ENCODE assay signal across 24 cellular contexts in the genomic region with DNA sequence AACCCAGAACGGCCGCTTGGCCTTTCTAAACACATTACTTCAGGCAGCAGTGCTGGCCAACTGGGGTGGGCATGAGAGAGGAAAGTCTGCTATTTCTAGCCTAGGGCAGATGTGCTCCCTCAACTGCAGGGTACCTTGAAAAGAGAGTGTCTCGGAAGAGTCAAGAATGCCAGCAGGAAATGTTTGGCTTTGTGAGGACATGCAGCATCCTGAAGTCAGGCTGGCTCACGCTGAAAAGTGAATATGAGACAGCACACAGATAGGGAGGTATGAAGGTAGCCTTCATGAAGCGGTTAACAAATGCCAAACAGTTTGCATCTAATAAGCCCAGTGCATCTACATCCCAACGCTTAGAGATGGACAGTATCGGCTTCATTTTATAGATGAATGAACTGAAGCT.
"Had no signal": no experiment of that assay in that cellular context is flagged by ENCODE, and none has a peak within 500 bp of the region (broad histone marks: within the 10 kb centered on the region; RNA-seq: fewer than 3 reads in every experiment).

No MANE protein-coding gene starts in this region.

- ATAC-seq: mucosa of descending colon; naive thymus-derived CD4-positive, alpha-beta T cell; natural killer cell treated with Interleukin-12 subunit alpha and Interleukin-12 subunit beta and Interleukin-15 and Interleukin-18, amount 100 ng/mL, for 72 hours; stimulated activated naive B cell treated with anti-CD40 and anti-IgM and Interleukin-4, amounts not matched to agents 10 μg/mL and 1 μg/mL and 100 μg/mL, for 72 hours; stimulated activated naive CD8-positive, alpha-beta T cell treated with anti-CD3 and anti-CD28 coated beads, Interleukin-15, Interleukin-2, amounts not matched to agents 100 U/mL and 50 U/mL, for 24 hours had no signal

- H3K27ac Mint-ChIP-seq: immature natural killer cell; naive thymus-derived CD4-positive, alpha-beta T cell; natural killer cell treated with Interleukin-12 subunit alpha and Interleukin-12 subunit beta and Interleukin-15 and Interleukin-18, amount 100 ng/mL, for 72 hours; progenitor cell of endocrine pancreas; stimulated activated naive B cell treated with anti-CD40 and anti-IgM and Interleukin-4, amounts not matched to agents 10 μg/mL and 1 μg/mL and 100 μg/mL, for 72 hours; type B pancreatic cell had no signal

- H3K4me3 Mint-ChIP-seq: immature natural killer cell; naive thymus-derived CD4-positive, alpha-beta T cell; natural killer cell treated with Interleukin-12 subunit alpha and Interleukin-12 subunit beta and Interleukin-15 and Interleukin-18, amount 100 ng/mL, for 72 hours; stimulated activated naive B cell treated with anti-CD40 and anti-IgM and Interleukin-4, amounts not matched to agents 10 μg/mL and 1 μg/mL and 100 μg/mL, for 72 hours had no signal

- H3K4me3 ChIP-seq: lung, mucosa of descending colon, ovary, right lobe of liver, stomach, thoracic aorta, tibial artery, uterus had no signal

- H3K27ac ChIP-seq: left ventricle myocardium inferior, ovary, right lobe of liver, stomach, suprapubic skin, thoracic aorta, tibial artery had no signal

- H3K4me1 ChIP-seq: right lobe of liver, stomach, tibial artery, uterus had no signal

- DNase-seq: immature natural killer cell; left ventricle myocardium inferior; midbrain; mucosa of descending colon; naive thymus-derived CD4-positive, alpha-beta T cell; ovary; right lobe of liver; stimulated activated CD4-positive, alpha-beta T cell treated with anti-CD3 and anti-CD28 coated beads, Interleukin-12 subunit alpha, Interleukin-12 subunit beta, amount 100 ng/mL, for 4 hours; stimulated activated CD4-positive, alpha-beta T cell treated with anti-CD3 and anti-CD28 coated beads, Interleukin-15, amount 100 ng/mL, for 24 hours; stimulated activated CD4-positive, alpha-beta T cell treated with anti-CD3 and anti-CD28 coated beads, Interleukin-2, amount 100 ng/mL, for 24 hours; stimulated activated CD4-positive, alpha-beta T cell treated with anti-CD3 and anti-CD28 coated beads, Interleukin-4, amount 100 ng/mL, for 1 hour; stimulated activated naive B cell treated with anti-CD40 and anti-IgM and Interleukin-4, amounts not matched to agents 10 μg/mL and 1 μg/mL and 100 μg/mL, for 72 hours; stimulated activated naive CD8-positive, alpha-beta T cell treated with anti-CD3 and anti-CD28 coated beads, Interleukin-15, Interleukin-2, amounts not matched to agents 100 U/mL and 50 U/mL, for 24 hours; stomach; tibial artery; uterus had no signal

- H3K36me3 ChIP-seq: left ventricle myocardium inferior, ovary, right atrium auricular region, right lobe of liver, stomach, suprapubic skin, thoracic aorta, tibial artery, uterus had no signal

- H3K9me3 Mint-ChIP-seq: type B pancreatic cell had no signal

- FAIRE-seq: islet of Langerhans had no signal

- H3K27me3 Mint-ChIP-seq: natural killer cell treated with Interleukin-12 subunit alpha and Interleukin-12 subunit beta and Interleukin-15 and Interleukin-18, amount 100 ng/mL, for 72 hours; stimulated activated naive B cell treated with anti-CD40 and anti-IgM and Interleukin-4, amounts not matched to agents 10 μg/mL and 1 μg/mL and 100 μg/mL, for 72 hours had no signal

- H3K4me1 Mint-ChIP-seq: immature natural killer cell; naive thymus-derived CD4-positive, alpha-beta T cell; stimulated activated naive B cell treated with anti-CD40 and anti-IgM and Interleukin-4, amounts not matched to agents 10 μg/mL and 1 μg/mL and 100 μg/mL, for 72 hours had no signal

- H3K9me3 ChIP-seq: mucosa of descending colon, ovary, right atrium auricular region, right lobe of liver, stomach, suprapubic skin, thoracic aorta, tibial artery, uterus had no signal

- H3K36me3 Mint-ChIP-seq: immature natural killer cell; naive thymus-derived CD4-positive, alpha-beta T cell; natural killer cell treated with Interleukin-12 subunit alpha and Interleukin-12 subunit beta and Interleukin-15 and Interleukin-18, amount 100 ng/mL, for 72 hours; stimulated activated naive B cell treated with anti-CD40 and anti-IgM and Interleukin-4, amounts not matched to agents 10 μg/mL and 1 μg/mL and 100 μg/mL, for 72 hours; type B pancreatic cell had no signal

- H3K27me3 ChIP-seq: ovary, right atrium auricular region, right lobe of liver, stomach, suprapubic skin, tibial artery, uterus had no signal
